In the genomic region with DNA sequence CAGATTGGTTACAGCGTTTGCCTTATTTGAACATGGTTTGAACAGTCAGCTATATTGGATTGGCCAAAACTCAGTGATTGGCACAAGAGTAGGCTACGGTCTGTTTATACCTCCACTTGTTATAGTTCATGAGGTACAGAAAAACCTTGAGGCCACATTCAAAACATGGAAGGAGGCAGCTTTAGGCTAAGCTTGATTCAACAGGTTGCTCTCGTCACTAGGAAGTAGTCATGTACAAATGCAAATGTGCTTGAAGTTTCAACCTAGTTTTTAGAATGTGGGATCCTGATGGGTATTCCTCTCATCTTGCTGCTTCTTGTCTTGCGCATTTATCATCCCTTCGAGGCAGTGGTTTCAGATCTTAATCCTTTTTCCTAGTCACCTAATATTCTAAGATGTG, we compare ENCODE assay signal across 9 cellular contexts.
"Had no signal": no experiment of that assay in that cellular context is flagged by ENCODE, and none has a peak within 500 bp of the region (broad histone marks: within the 10 kb centered on the region; RNA-seq: fewer than 3 reads in every experiment).

No MANE protein-coding gene starts in this region.

- H3K36me3 ChIP-seq: HAP-1 had no signal

- H3K27ac Mint-ChIP-seq: GM23338, H9, HFFc6 had no signal

- H3K4me2 ChIP-seq: GM23338 had no signal

- ATAC-seq: GM23338, HCT116 had no signal

- H3K4me3 Mint-ChIP-seq: GM23338, H9, HFFc6 had no signal

- DNase-seq: GM23248, GOT3, H7, H9, HCEC 1CT, HFFc6 had no signal

- H3K4me3 ChIP-seq: GM23248, GM23338, HAP-1 had no signal

- H3K27ac ChIP-seq: GM23248 had no signal

- H3K9ac ChIP-seq: GM23248 had no signal

- H3K4me1 ChIP-seq: HAP-1 had no signal

- H3K9me3 ChIP-seq: HAP-1 had no signal

- H2AFZ ChIP-seq: GM23248, GM23338 had no signal
